34 cellular contexts compared by ENCODE assay signal in genomic region chr7:76425156-76425555, GRCh38. TPM values are rescaled to one million over a fixed set of nuclear protein-coding genes. Genes with fewer than 3 reads are reported as not detected.
DNase-seq lines count a peak whose midpoint lies in the region; ATAC-seq, FAIRE-seq and TF ChIP-seq lines count a peak whose summit lies in the region.
"Had no signal": no experiment of that assay in that cellular context is flagged by ENCODE, and none has a peak within 500 bp of the region (broad histone marks: within the 10 kb centered on the region; RNA-seq: fewer than 3 reads in every experiment).

No MANE protein-coding gene starts in this region.

- peaks cover 5% of the 10 kb centered on the region; the same call in 1 of the 2 replicates for H3K4me1 ChIP-seq in H9 (ENCODE audit: insufficient read depth, low read length)
- peaks cover 52% of the 10 kb centered on the region for H3K4me1 ChIP-seq in KMS-11 (ENCODE audit: low read depth, poor library complexity, severe bottlenecking)
- peaks cover 15% of the 10 kb centered on the region for H3K4me1 ChIP-seq in Caco-2
- H3K4me1 ChIP-seq: colonic mucosa, lower lobe of right lung had no signal

- no peak overlapping the region for H3K4me3 ChIP-seq in KMS-11 (IDR thresholded peaks at IDR 0.05; ENCODE audit: insufficient read depth, low read depth, low read length)
- H3K4me3 ChIP-seq in Caco-2 (ENCODE audit: low read depth, low read length): no peak overlapping the region
- H3K4me3 ChIP-seq: colonic mucosa, heart left ventricle, lower lobe of right lung, mucosa of descending colon, ovary, PC-9, suprapubic skin had no signal

- no peak overlapping the region for H3K4ac ChIP-seq in H9 (ENCODE audit: low read depth, low read length)

- H2BK20ac ChIP-seq in H9 (ENCODE audit: low read depth, low read length, poor library complexity, severe bottlenecking): no peak overlapping the region

- no peak overlapping the region for H3K4me2 ChIP-seq in H9 (ENCODE audit: insufficient read depth, insufficient read length, low read length)
- peak overlapping the region; percentile 66 for H3K4me2 ChIP-seq in KMS-11
- H3K4me2 ChIP-seq: PC-9 had no signal

- H3K79me1 ChIP-seq in H9 (ENCODE audit: insufficient read depth, low read depth, low read length, poor library complexity, severe bottlenecking): no peaks in the 10 kb centered on the region

- no peak overlapping the region for H3K18ac ChIP-seq in H9 (ENCODE audit: insufficient read length, low read depth, low read length)

- H3K9ac ChIP-seq in H9 (ENCODE audit: extremely low read depth, insufficient read length, low read length) (no peak overlapping the region), KMS-11 (peak overlapping the region; percentile 19; the same call in 1 of the 2 replicates)

- H3K4me3 Mint-ChIP-seq in H9 (peak overlapping the region in 1 of 2 experiments; percentile 36; a peak in 1 of 5 replicates), nephron progenitor cell (no peak overlapping the region), Caco-2 (ENCODE audit: unreplicated experiment) (no peak overlapping the region)
- H3K4me3 Mint-ChIP-seq in dendritic cell treated with granulocyte-macrophage colony-stimulating factor and Interleukin-4, amounts not matched to agents 40 ng/mL and 50 ng/mL, for 4 days: no peak overlapping the region
- H3K4me3 Mint-ChIP-seq: activated CD8-positive, alpha-beta T cell treated with anti-CD3 and anti-CD28 coated beads, Interleukin-2, amount 10 ng/mL, durations not matched to agents 7 days and 5 days; natural killer cell; stimulated activated naive B cell treated with anti-CD40 and anti-IgM and Interleukin-4, amounts not matched to agents 10 μg/mL and 1 μg/mL and 100 μg/mL, for 72 hours had no signal

- ATAC-seq in GM19467 (IDR thresholded peaks at IDR 0.05; ENCODE audit: unreplicated experiment) (no peak), HG02571 (IDR thresholded peaks at IDR 0.05; ENCODE audit: unreplicated experiment) (no peak)
- ATAC-seq: heart left ventricle, lower lobe of right lung had no signal

- no peak overlapping the region for H2AK5ac ChIP-seq in H9 (ENCODE audit: insufficient read length, low read length)

- no peak overlapping the region for H3K56ac ChIP-seq in H9 (ENCODE audit: insufficient read length, low read depth, low read length)

- H3K9me3 ChIP-seq in H9 (ENCODE audit: control insufficient read depth, low read depth, low read length) (no peaks in the 10 kb centered on the region), Caco-2 (peaks cover 5% of the 10 kb centered on the region; the same call in 1 of the 2 replicates)
- H3K9me3 ChIP-seq: colonic mucosa, lower lobe of right lung, mucosa of descending colon, ovary, suprapubic skin had no signal

- no peak overlapping the region for H3K23ac ChIP-seq in H9 (ENCODE audit: insufficient read length, low read depth, low read length)

- CTCF ChIA-PET in Caco-2 (lab: Charles Lee): no interaction called here

- H3K4me1 Mint-ChIP-seq in H9: peaks cover 22 to 29% of the 10 kb centered on the region in 2 experiments
- peaks cover 13% of the 10 kb centered on the region for H3K4me1 Mint-ChIP-seq in dendritic cell treated with granulocyte-macrophage colony-stimulating factor and Interleukin-4, amounts not matched to agents 40 ng/mL and 50 ng/mL, for 4 days (ENCODE audit: low read depth)
- peaks cover 17% of the 10 kb centered on the region for H3K4me1 Mint-ChIP-seq in nephron progenitor cell
- peaks cover 15% of the 10 kb centered on the region for H3K4me1 Mint-ChIP-seq in Caco-2 (ENCODE audit: low read depth, unreplicated experiment)

- H3K36me3 Mint-ChIP-seq in H9 (ENCODE audit: insufficient read depth in 1 of 3, low read depth in 3 of 3) (no peaks in the 10 kb centered on the region), nephron progenitor cell (ENCODE audit: low read depth) (no peaks in the 10 kb centered on the region), Caco-2 (ENCODE audit: insufficient read depth, unreplicated experiment) (no peaks in the 10 kb centered on the region)
- no peaks in the 10 kb centered on the region for H3K36me3 Mint-ChIP-seq in dendritic cell treated with granulocyte-macrophage colony-stimulating factor and Interleukin-4, amounts not matched to agents 40 ng/mL and 50 ng/mL, for 4 days (ENCODE audit: low read depth)
- H3K36me3 Mint-ChIP-seq: activated naive CD4-positive, alpha-beta T cell treated with anti-CD3 and anti-CD28 coated beads, Interleukin-2, amount 50 U/mL, for 72 hours; natural killer cell; stimulated activated naive B cell treated with anti-CD40 and anti-IgM and Interleukin-4, amounts not matched to agents 10 μg/mL and 1 μg/mL and 100 μg/mL, for 72 hours had no signal

- H3K27ac ChIP-seq in H9 (ENCODE audit: insufficient read length, low read depth, low read length) (no peak overlapping the region), KMS-11 (peak overlapping the region; percentile 75)
- H3K27ac ChIP-seq: C4-2B, colonic mucosa, heart left ventricle, lower lobe of right lung, ovary, PC-9, suprapubic skin had no signal

- H4K20me1 ChIP-seq in H9 (ENCODE audit: control insufficient read depth, insufficient read depth, insufficient read length): no peaks in the 10 kb centered on the region
- no peaks in the 10 kb centered on the region for H4K20me1 ChIP-seq in KMS-11 (ENCODE audit: insufficient read depth)

- H3K27ac Mint-ChIP-seq in H9 (peak overlapping the region in 1 of 3 experiments; percentile 85; a peak in 3 of 7 replicates), nephron progenitor cell (peak overlapping the region; percentile 78), Caco-2 (ENCODE audit: unreplicated experiment) (no peak overlapping the region)
- H3K27ac Mint-ChIP-seq in dendritic cell treated with granulocyte-macrophage colony-stimulating factor and Interleukin-4, amounts not matched to agents 40 ng/mL and 50 ng/mL, for 4 days: peak overlapping the region; percentile 25
- H3K27ac Mint-ChIP-seq: activated CD8-positive, alpha-beta T cell treated with anti-CD3 and anti-CD28 coated beads, Interleukin-2, amount 10 ng/mL, durations not matched to agents 7 days and 5 days; activated T-helper 2 cell treated with anti-CD3 and anti-CD28 coated beads, Interferon-gamma antibody, Interleukin-2, Interleukin-4, amounts not matched to agents 10 μg/mL and 5 μg/mL and 100 μg/mL, durations not matched to agents 14 hours and 24 hours and 36 hours; stimulated activated naive B cell treated with anti-CD40 and anti-IgM and Interleukin-4, amounts not matched to agents 10 μg/mL and 1 μg/mL and 100 μg/mL, for 72 hours had no signal

- H3K36me3 ChIP-seq in KMS-11 (ENCODE audit: insufficient read depth) (no peaks in the 10 kb centered on the region), Caco-2 (ENCODE audit: control insufficient read depth, insufficient read depth, low read length) (no peaks in the 10 kb centered on the region)
- H3K36me3 ChIP-seq: colonic mucosa, heart left ventricle, lower lobe of right lung, ovary, suprapubic skin had no signal

- no peak overlapping the region for H4K8ac ChIP-seq in H9 (replicated peaks; ENCODE audit: insufficient read length, low read depth, low read length)

- WGBS in H9 (ENCODE audit: extremely low coverage, insufficient read length, low lambda C conversion rate): no CpG with 5 or more reads among the region's 9 CpGs

- intact Hi-C loops in dendritic cell treated with granulocyte-macrophage colony-stimulating factor and Interleukin-4, amounts not matched to agents 40 ng/mL and 50 ng/mL, for 4 days (cut with micrococcal nuclease): no loop called here
- intact Hi-C loops in Caco-2 (cut with micrococcal nuclease; ENCODE audit: unreplicated experiment): no loop called here

- FAIRE-seq in frontal cortex (lab: Jason Lieb, UNC): no peak
- FAIRE-seq: bronchial epithelial cell had no signal

- H2AFZ ChIP-seq in H9 (ENCODE audit: low read length) (no peak overlapping the region), KMS-11 (ENCODE audit: low read depth) (peak overlapping the region; percentile 5; the same call in 1 of the 2 replicates)
- H2AFZ ChIP-seq: PC-9 had no signal

- H4K91ac ChIP-seq in H9 (ENCODE audit: insufficient read length, low read depth, low read length): peak overlapping the region; percentile 88

- H2BK15ac ChIP-seq in H9 (ENCODE audit: low read depth, low read length): no peak overlapping the region

- TF ChIP-seq CTCF in H9 (conservative IDR thresholded peaks at IDR 0.05) (no peak), KMS-11 (conservative IDR thresholded peaks at IDR 0.05; ENCODE audit: low read depth, low read length) (no peak), nephron progenitor cell (IDR thresholded peaks at IDR 0.05) (no peak), Caco-2 (IDR thresholded peaks at IDR 0.05; ENCODE audit: insufficient read depth in 1 of 2, low read depth in 1 of 2, low read length in 1 of 2, severe bottlenecking in 1 of 2, unreplicated experiment in 1 of 2) (no peak)

- H3K9me3 Mint-ChIP-seq in H9 (no peaks in the 10 kb centered on the region), nephron progenitor cell (no peaks in the 10 kb centered on the region), Caco-2 (ENCODE audit: unreplicated experiment) (peaks cover 3% of the 10 kb centered on the region)
- no peaks in the 10 kb centered on the region for H3K9me3 Mint-ChIP-seq in dendritic cell treated with granulocyte-macrophage colony-stimulating factor and Interleukin-4, amounts not matched to agents 40 ng/mL and 50 ng/mL, for 4 days
- H3K9me3 Mint-ChIP-seq: activated naive CD4-positive, alpha-beta T cell treated with anti-CD3 and anti-CD28 coated beads, Interleukin-2, amount 50 U/mL, for 72 hours; activated T-helper 2 cell treated with anti-CD3 and anti-CD28 coated beads, Interferon-gamma antibody, Interleukin-2, Interleukin-4, amounts not matched to agents 10 μg/mL and 5 μg/mL and 100 μg/mL, durations not matched to agents 14 hours and 24 hours and 36 hours; natural killer cell; stimulated activated naive B cell treated with anti-CD40 and anti-IgM and Interleukin-4, amounts not matched to agents 10 μg/mL and 1 μg/mL and 100 μg/mL, for 72 hours had no signal

- no peak overlapping the region for H2BK12ac ChIP-seq in H9 (ENCODE audit: insufficient read length, low read depth, low read length)

- no peak overlapping the region for H2BK120ac ChIP-seq in H9 (ENCODE audit: low read depth, low read length, poor library complexity, severe bottlenecking)

- no peak overlapping the region; the same call in 1 of the 2 replicates for H3K14ac ChIP-seq in H9 (ENCODE audit: insufficient read depth, low read length)

- H3K27me3 Mint-ChIP-seq in H9 (ENCODE audit: low read depth) (peaks cover 2% of the 10 kb centered on the region), nephron progenitor cell (ENCODE audit: low read depth, poor library complexity) (peaks cover 11% of the 10 kb centered on the region), Caco-2 (ENCODE audit: insufficient read depth, unreplicated experiment) (no peaks in the 10 kb centered on the region)
- peaks cover 2% of the 10 kb centered on the region for H3K27me3 Mint-ChIP-seq in dendritic cell treated with granulocyte-macrophage colony-stimulating factor and Interleukin-4, amounts not matched to agents 40 ng/mL and 50 ng/mL, for 4 days

- no TSS peak for BruUV-seq in Caco-2 (replicated peaks; lab: Mats Ljungman, UMichigan)

- DNase-seq in H9: no peak
- no peak for DNase-seq in nephron progenitor cell
- no peak for DNase-seq in Caco-2
- no peak for DNase-seq in frontal cortex (ENCODE audit: low spot score in 2 of 2)
- DNase-seq: activated CD8-positive, alpha-beta T cell treated with anti-CD3 and anti-CD28 coated beads, Interleukin-2, amount 10 ng/mL, durations not matched to agents 7 days and 5 days; colonic mucosa; DMS79 treated with DMSO at 0.1 percent for 48 hours; effector memory CD4-positive, alpha-beta T cell; erythroblast; GOT3; heart left ventricle; Karpas-422; kidney glomerular epithelial cell; lower lobe of right lung; mucosa of descending colon; MV-4-11; natural killer cell; NCI-H1436; NCI-H2081 treated with DMSO at 0.1 percent for 48 hours; NCI-H2227 treated with DMSO at 0.1 percent for 48 hours; ovary; PC-9; SHP77; stimulated activated CD4-positive, alpha-beta T cell treated with anti-CD3 and anti-CD28 coated beads, Interleukin-15, amount 100 ng/mL, for 24 hours; stimulated activated naive B cell treated with anti-CD40 and anti-IgM and Interleukin-4, amounts not matched to agents 10 μg/mL and 1 μg/mL and 100 μg/mL, for 72 hours had no signal

- POLR2A ChIA-PET in Caco-2 (lab: Charles Lee): no interaction called here

- H2BK5ac ChIP-seq in H9 (ENCODE audit: insufficient read length, low read length): no peak overlapping the region

- H3K27me3 ChIP-seq in H9 (ENCODE audit: insufficient read depth, low read length) (no peaks in the 10 kb centered on the region), KMS-11 (ENCODE audit: insufficient read depth, low read depth) (no peaks in the 10 kb centered on the region), Caco-2 (replicated peaks; ENCODE audit: control insufficient read depth, insufficient read depth, low read length) (no peaks in the 10 kb centered on the region)
- H3K27me3 ChIP-seq: colonic mucosa, heart left ventricle, ovary, suprapubic skin had no signal

- H3T11ph ChIP-seq in H9 (ENCODE audit: low read length): no peak overlapping the region

- no peaks in the 10 kb centered on the region for H3K79me2 ChIP-seq in H9 (ENCODE audit: insufficient read depth, low read length)
- no peaks in the 10 kb centered on the region for H3K79me2 ChIP-seq in KMS-11 (ENCODE audit: insufficient read depth, low read depth)

- no peak overlapping the region for H4K5ac ChIP-seq in H9 (ENCODE audit: insufficient read length, low read depth, low read length)

- H3K23me2 ChIP-seq in H9 (ENCODE audit: insufficient read length, low read depth, low read length, poor library complexity, severe bottlenecking): no peaks in the 10 kb centered on the region

RNA-seq across cellular contexts. Expression of gene ZP3, which starts 0.4 kb away (rescaled TPM):
- total RNA-seq in H9 (2021) (1.3 TPM in 2 replicates), Caco-2 (2022) (3.2 and 5.5 TPM in 2 replicates), frontal cortex (1.2 TPM)
- total RNA-seq: lower lobe of right lung had no signal

RNA-seq across cellular contexts. Expression of gene SSC4D, which starts 15.7 kb away (rescaled TPM):
- total RNA-seq in H9 (2021) (14.8 and 16.4 TPM in 2 replicates), Caco-2 (2022) (1.1 and 1.6 TPM in 2 replicates), frontal cortex (1.6 TPM)

RNA-seq across cellular contexts. Expression of gene DTX2, which starts 36.4 kb away (rescaled TPM):
- total RNA-seq in H9 (2021) (43.1 and 48.8 TPM in 2 replicates), Caco-2 (2022) (45.2 and 54.7 TPM in 2 replicates), frontal cortex (1.6 TPM)

Comparison
In these comparisons a context has a peak if more than half of its experiments do, and no peak if none do; other contexts are left out.
1. RNA of gene DTX2, which starts 36.4 kb away (total RNA-seq): 43.1 to 48.8 TPM in H9 and 45.2 to 54.7 TPM in Caco-2; 1.6 TPM in frontal cortex (single experiment); every median in the first group is over 10 times any median in the second.